In the genomic region with DNA sequence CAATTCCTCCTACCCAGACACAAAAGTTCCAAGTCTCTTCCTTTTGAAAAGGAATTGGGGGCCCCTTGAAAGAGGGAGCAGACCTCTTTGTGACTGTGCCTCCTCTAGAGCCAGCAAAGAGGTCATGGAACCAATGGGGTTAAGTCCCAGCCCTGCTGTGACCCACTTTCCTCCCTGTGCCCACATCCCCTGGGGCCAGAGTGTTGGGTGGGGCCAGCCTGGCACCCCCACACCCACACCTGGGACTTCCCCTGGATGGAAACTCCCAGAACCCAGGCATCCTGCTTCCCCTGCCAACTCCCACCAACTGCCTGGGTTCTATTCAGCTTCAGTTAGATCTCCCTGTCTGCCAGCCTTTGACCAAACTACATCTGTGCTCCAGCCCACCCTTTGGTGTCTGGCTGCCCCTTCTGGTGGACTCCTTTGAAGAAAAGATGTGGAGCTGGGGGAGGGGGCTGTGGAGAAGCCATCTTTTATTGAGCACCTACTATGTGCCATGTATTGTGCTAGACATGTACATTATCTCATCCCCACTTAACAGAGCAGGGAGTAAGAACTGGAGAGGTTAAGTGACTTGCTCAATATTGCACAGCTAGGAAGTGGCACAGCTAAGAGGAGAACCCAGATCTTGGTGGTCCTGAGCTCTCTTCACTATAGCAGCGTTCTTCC, we compare ENCODE assay signal across 13 cellular contexts. TPM values are rescaled to one million over a fixed set of nuclear protein-coding genes. Genes with fewer than 3 reads are reported as not detected.
DNase-seq lines count a peak whose midpoint lies in the region; ATAC-seq, FAIRE-seq and TF ChIP-seq lines count a peak whose summit lies in the region.
"Had no signal": no experiment of that assay in that cellular context is flagged by ENCODE, and none has a peak within 500 bp of the region (broad histone marks: within the 10 kb centered on the region; RNA-seq: fewer than 3 reads in every experiment).

No MANE protein-coding gene starts in this region.

- in situ Hi-C loops in G401 (cut with HindIII; ENCODE audit: low sequenced_read_pairs) = no loop called here

- DNase-seq in GM12892 (ENCODE audit: insufficient read length) = no peak
- DNase-seq in T-helper 2 cell = peak in 3 of 5 experiments; percentile 40 to 91 (median 41)
- peak; percentile 64 for DNase-seq in activated effector memory CD4-positive, alpha-beta T cell treated with Interleukin-2 at 50 U/mL for 16 hours
- DNase-seq in naive thymus-derived CD8-positive, alpha-beta T cell = peak in 7 of 10 donors; percentile 26 to 54 (median 42)
- no peak for DNase-seq in epidermal melanocyte (ENCODE audit: insufficient read length, low spot score)
- no peak for DNase-seq in G401 (ENCODE audit: low spot score)
- DNase-seq: adrenal gland, Karpas-422, stomach, T1000 had no signal

- H3K9me3 Mint-ChIP-seq in naive thymus-derived CD8-positive, alpha-beta T cell = no peaks in the 10 kb centered on the region

- H3K36me3 Mint-ChIP-seq in naive thymus-derived CD8-positive, alpha-beta T cell = no peaks in the 10 kb centered on the region

- peaks cover 29 to 58% (median 53%) of the 10 kb centered on the region in 4 donors for H3K4me1 Mint-ChIP-seq in naive thymus-derived CD8-positive, alpha-beta T cell

- peak overlapping the region; percentile 17 to 87 (median 66) for H3K27ac Mint-ChIP-seq in naive thymus-derived CD8-positive, alpha-beta T cell

- POLR2A ChIA-PET in naive thymus-derived CD8-positive, alpha-beta T cell (lab: Charles Lee) = interaction anchor here (0.6 to 5.0 kb wide), 8 partner anchors 10 to 212 kb away, joined by 3 to 53 read pairs (median 4); a partner anchor contains a TSS

- TF ChIP-seq POLR2A in GM12892 (IDR thresholded peaks at IDR 0.05; ENCODE audit: low read depth, low read length) = no peak

- ATAC-seq in naive thymus-derived CD8-positive, alpha-beta T cell = peak; percentile 14 to 72
- no peak for ATAC-seq in HG03095 (IDR thresholded peaks at IDR 0.05; ENCODE audit: unreplicated experiment)
- no peak for ATAC-seq in HG03565 (IDR thresholded peaks at IDR 0.05; ENCODE audit: unreplicated experiment)

- peak; percentile 5 for FAIRE-seq in GM12892 (lab: Jason Lieb, UNC)
- FAIRE-seq: frontal cortex had no signal

- peaks cover 0 to 1% (median 0%) of the 10 kb centered on the region in 5 donors for H3K27me3 Mint-ChIP-seq in naive thymus-derived CD8-positive, alpha-beta T cell

- H3K4me3 Mint-ChIP-seq in naive thymus-derived CD8-positive, alpha-beta T cell = peak overlapping the region in 8 of 10 donors; percentile 2 to 62 (median 42)

RNA-seq across cellular contexts. Expression of gene RARG, which starts 4.6 kb away (rescaled TPM):
- polyA plus RNA-seq in GM12892 (2012; ENCODE audit: missing spikeins) = 1.9 TPM
- total RNA-seq in naive thymus-derived CD8-positive, alpha-beta T cell = 10 to 100 TPM; 57.8 to 60.4 TPM
- polyA plus RNA-seq in naive thymus-derived CD8-positive, alpha-beta T cell = 10 to 100 TPM in 1 of 3 donors, 1 to 10 TPM in 2; 1.6 to 12.7 (median 3.8) TPM
- 48.6 and 58.9 TPM in 2 replicates for total RNA-seq in G401 (2014; rRNA removed; shearing (Covaris generic))

RNA-seq across cellular contexts. Expression of gene ITGB7, which starts 29.5 kb away (rescaled TPM):
- 103 TPM for polyA plus RNA-seq in GM12892 (2012; ENCODE audit: missing spikeins)
- 100 to 1,000 TPM; 353 to 362 TPM for total RNA-seq in naive thymus-derived CD8-positive, alpha-beta T cell
- polyA plus RNA-seq in naive thymus-derived CD8-positive, alpha-beta T cell = 100 to 1,000 TPM; 202 to 219 (median 206) TPM
- 0.41 and 0.49 TPM in 2 replicates for total RNA-seq in G401 (2014; rRNA removed; shearing (Covaris generic))
- total RNA-seq: frontal cortex had no signal

RNA-seq across cellular contexts. Expression of gene ESPL1, which starts 31.5 kb away (rescaled TPM):
- polyA plus RNA-seq in GM12892 (2012; ENCODE audit: missing spikeins) = 12.5 TPM
- under 1 TPM; 0.27 to 0.81 TPM for total RNA-seq in naive thymus-derived CD8-positive, alpha-beta T cell
- not detected for polyA plus RNA-seq in naive thymus-derived CD8-positive, alpha-beta T cell
- 21.8 and 23.1 TPM in 2 replicates for total RNA-seq in G401 (2014; rRNA removed; shearing (Covaris generic))

RNA-seq across cellular contexts. Expression of gene CSAD, which starts 55.9 kb away (rescaled TPM):
- polyA plus RNA-seq in GM12892 (2012; ENCODE audit: missing spikeins) = 14.2 TPM
- total RNA-seq in naive thymus-derived CD8-positive, alpha-beta T cell = 10 to 100 TPM; 50.8 to 53.4 TPM
- 1 to 10 TPM; 1.1 to 1.3 (median 1.2) TPM for polyA plus RNA-seq in naive thymus-derived CD8-positive, alpha-beta T cell
- total RNA-seq in G401 (2014; rRNA removed; shearing (Covaris generic)) = 2.0 and 7.2 TPM in 2 replicates

RNA-seq across cellular contexts. Expression of gene ZNF740, which starts 56.1 kb away (rescaled TPM):
- 13.7 TPM for polyA plus RNA-seq in GM12892 (2012; ENCODE audit: missing spikeins)
- 100 to 1,000 TPM; 112 to 113 TPM for total RNA-seq in naive thymus-derived CD8-positive, alpha-beta T cell
- 1 to 10 TPM; 2.8 to 3.5 (median 3.1) TPM for polyA plus RNA-seq in naive thymus-derived CD8-positive, alpha-beta T cell
- 12.1 and 19.4 TPM in 2 replicates for total RNA-seq in G401 (2014; rRNA removed; shearing (Covaris generic))

Comparison
In these comparisons a context has a peak if more than half of its experiments do, and no peak if none do; other contexts are left out.
1. DNase-seq: peak in T-helper 2 cell (3 of 5), activated effector memory CD4-positive, alpha-beta T cell treated with Interleukin-2 at 50 U/mL for 16 hours (single experiment) and naive thymus-derived CD8-positive, alpha-beta T cell (7 of 10); none in GM12892 (single experiment), epidermal melanocyte (single experiment) and G401 (single experiment).
2. ATAC-seq: peak in naive thymus-derived CD8-positive, alpha-beta T cell (2 of 2); none in HG03095 (single experiment) and HG03565 (single experiment).
3. RNA of gene ITGB7, which starts 29.5 kb away (total RNA-seq): 353 to 362 TPM in naive thymus-derived CD8-positive, alpha-beta T cell; 0.41 to 0.49 TPM in G401; every median in the first group is over 100 times any median in the second.
4. RNA of gene ESPL1, which starts 31.5 kb away (total RNA-seq): 21.8 to 23.1 TPM in G401; 0.27 to 0.81 TPM in naive thymus-derived CD8-positive, alpha-beta T cell; every median in the first group is over 10 times any median in the second.